ENCODE assay signal across 1 cellular context in genomic region chr6:4471515-4471914, GRCh38.
TF ChIP-seq lines count a peak whose summit lies in the region.

No MANE protein-coding gene starts in this region.

TF ChIP-seq in K562, 482 proteins besides CTCF, POLR2A, EP300 and RAD21:
- TF ChIP-seq ZNF280A (IDR thresholded peaks at IDR 0.05; ENCODE audit: low read depth, partially characterized antibody) (peak; percentile 56), ZNF561 (CRISPR knock-in tag; conservative IDR thresholded peaks at IDR 0.05) (peak; percentile 77; the same call in 1 of the 2 replicates), FOSL1 (tag; conservative IDR thresholded peaks at IDR 0.05) (0 out of 2 replicates have a peak, but pooled peaks have one; percentile 1)
